In genomic region chr4:88817740-88818139, GRCh38 we compare ENCODE assay signal across 16 cellular contexts.
"Had no signal": no experiment of that assay in that cellular context is flagged by ENCODE, and none has a peak within 500 bp of the region (broad histone marks: within the 10 kb centered on the region; RNA-seq: fewer than 3 reads in every experiment).

No MANE protein-coding gene starts in this region.

- H3K4me1 Mint-ChIP-seq: memory B cell had no signal

- H3K27ac Mint-ChIP-seq: activated CD4-positive, alpha-beta memory T cell treated with anti-CD3 and anti-CD28 coated beads for 36 hours; activated CD8-positive, alpha-beta memory T cell treated with anti-CD3 and anti-CD28 coated beads, Interleukin-2, amount 10 ng/mL, durations not matched to agents 7 days and 5 days; activated T-helper 2 cell treated with anti-CD3 and anti-CD28 coated beads, Interferon-gamma antibody, Interleukin-2, Interleukin-4, amounts not matched to agents 10 μg/mL and 5 μg/mL and 100 μg/mL, durations not matched to agents 14 hours and 24 hours and 36 hours; memory B cell had no signal

- H3K36me3 Mint-ChIP-seq: activated CD4-positive, alpha-beta memory T cell treated with anti-CD3 and anti-CD28 coated beads for 36 hours; activated CD8-positive, alpha-beta memory T cell treated with anti-CD3 and anti-CD28 coated beads, Interleukin-2, amount 10 ng/mL, durations not matched to agents 7 days and 5 days; memory B cell; naive thymus-derived CD8-positive, alpha-beta T cell had no signal

- H3K9me3 Mint-ChIP-seq: activated CD4-positive, alpha-beta memory T cell treated with anti-CD3 and anti-CD28 coated beads for 36 hours; activated T-helper 2 cell treated with anti-CD3 and anti-CD28 coated beads, Interferon-gamma antibody, Interleukin-2, Interleukin-4, amounts not matched to agents 10 μg/mL and 5 μg/mL and 100 μg/mL, durations not matched to agents 14 hours and 24 hours and 36 hours; memory B cell; naive thymus-derived CD8-positive, alpha-beta T cell had no signal

- ATAC-seq: activated CD8-positive, alpha-beta memory T cell treated with anti-CD3 and anti-CD28 coated beads, Interleukin-2, amount 10 ng/mL, durations not matched to agents 7 days and 5 days; left lung; naive thymus-derived CD8-positive, alpha-beta T cell; pancreas had no signal

- DNase-seq: activated CD4-positive, alpha-beta memory T cell treated with anti-CD3 and anti-CD28 coated beads for 36 hours; activated CD4-positive, alpha-beta T cell treated with anti-CD3 and anti-CD28 coated beads for 1 hour; activated CD8-positive, alpha-beta memory T cell treated with anti-CD3 and anti-CD28 coated beads, Interleukin-2, amount 10 ng/mL, durations not matched to agents 7 days and 5 days; activated naive CD4-positive, alpha-beta T cell treated with anti-CD3 and anti-CD28 coated beads, Interleukin-2, amount 50 U/mL, for 16 hours; activated T-cell treated with anti-CD3 and anti-CD28 coated beads, Interleukin-2, amount 50 U/mL, for 1 hour; hippocampal formation; kidney; left lung; naive thymus-derived CD8-positive, alpha-beta T cell; pancreas; sigmoid colon; spleen; stomach; T-helper 9 cell had no signal

- H3K4me3 Mint-ChIP-seq: activated CD4-positive, alpha-beta memory T cell treated with anti-CD3 and anti-CD28 coated beads for 36 hours; activated CD8-positive, alpha-beta memory T cell treated with anti-CD3 and anti-CD28 coated beads, Interleukin-2, amount 10 ng/mL, durations not matched to agents 7 days and 5 days; memory B cell had no signal
